1 cellular context compared by ENCODE assay signal in genomic region chr9:34637356-34638137, GRCh38.
TF ChIP-seq lines count a peak whose summit lies in the region.

SIGMAR1 (minus strand) TSS chr9:34637787; CDS start chr9:34637697, 90 bp downstream.

TF ChIP-seq in K562, 482 proteins besides CTCF, POLR2A, EP300 and RAD21 (continued from another document):
- TF ChIP-seq, protein P1, sequence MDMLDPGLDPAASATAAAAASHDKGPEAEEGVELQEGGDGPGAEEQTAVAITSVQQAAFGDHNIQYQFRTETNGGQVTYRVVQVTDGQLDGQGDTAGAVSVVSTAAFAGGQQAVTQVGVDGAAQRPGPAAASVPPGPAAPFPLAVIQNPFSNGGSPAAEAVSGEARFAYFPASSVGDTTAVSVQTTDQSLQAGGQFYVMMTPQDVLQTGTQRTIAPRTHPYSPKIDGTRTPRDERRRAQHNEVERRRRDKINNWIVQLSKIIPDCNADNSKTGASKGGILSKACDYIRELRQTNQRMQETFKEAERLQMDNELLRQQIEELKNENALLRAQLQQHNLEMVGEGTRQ (CRISPR knock-in tag; IDR thresholded peaks at IDR 0.05), result peak; percentile 41
- no peak for TF ChIP-seq KLF6 (CRISPR knock-in tag; IDR thresholded peaks at IDR 0.05; ENCODE audit: borderline replicate concordance)
- no peak for TF ChIP-seq MTF1 (CRISPR knock-in tag; IDR thresholded peaks at IDR 0.05; ENCODE audit: borderline replicate concordance)
